In genomic region chr18:72504866-72505265, GRCh38 we compare ENCODE assay signal across 29 cellular contexts. TPM values are rescaled to one million over a fixed set of nuclear protein-coding genes. Genes with fewer than 3 reads are reported as not detected.
"Had no signal": no experiment of that assay in that cellular context is flagged by ENCODE, and none has a peak within 500 bp of the region (broad histone marks: within the 10 kb centered on the region; RNA-seq: fewer than 3 reads in every experiment).

No MANE protein-coding gene starts in this region.

- H3K27ac Mint-ChIP-seq: stimulated activated effector memory CD8-positive, alpha-beta T cell treated with anti-CD3 and anti-CD28 coated beads, Interleukin-12 subunit alpha, Interleukin-12 subunit beta, amount 100 ng/mL, for 72 hours; stimulated activated memory B cell treated with anti-CD40 and anti-IgM and Interleukin-4, amounts not matched to agents 10 μg/mL and 1 μg/mL and 100 μg/mL, for 72 hours; stimulated activated naive B cell treated with anti-CD40 and anti-IgM and Interleukin-4, amounts not matched to agents 10 μg/mL and 1 μg/mL and 100 μg/mL, for 72 hours; stimulated activated naive CD8-positive, alpha-beta T cell treated with anti-CD3 and anti-CD28 coated beads, Interleukin-15, amount 100 ng/mL, for 72 hours; stimulated activated naive CD8-positive, alpha-beta T cell treated with anti-CD3 and anti-CD28 coated beads, Interleukin-15, Interleukin-2, amounts not matched to agents 100 ng/mL and 50 ng/mL, for 24 hours; type B pancreatic cell had no signal

- H3K4me1 Mint-ChIP-seq: stimulated activated effector memory CD8-positive, alpha-beta T cell treated with anti-CD3 and anti-CD28 coated beads, Interleukin-12 subunit alpha, Interleukin-12 subunit beta, amount 100 ng/mL, for 72 hours; stimulated activated memory B cell treated with anti-CD40 and anti-IgM and Interleukin-4, amounts not matched to agents 10 μg/mL and 1 μg/mL and 100 μg/mL, for 72 hours; stimulated activated naive B cell treated with anti-CD40 and anti-IgM and Interleukin-4, amounts not matched to agents 10 μg/mL and 1 μg/mL and 100 μg/mL, for 72 hours; stimulated activated naive CD8-positive, alpha-beta T cell treated with anti-CD3 and anti-CD28 coated beads, Interleukin-15, amount 100 ng/mL, for 72 hours had no signal

- H3K36me3 ChIP-seq: stomach, suprapubic skin, thoracic aorta, thyroid gland, tibial artery, tibial nerve, transverse colon, upper lobe of left lung, upper lobe of right lung, uterus, vagina had no signal

- H3K27me3 ChIP-seq: stomach, suprapubic skin, testis, thyroid gland, tibial artery, tibial nerve, transverse colon, upper lobe of left lung, upper lobe of right lung, uterus, vagina had no signal

- DNase-seq: stimulated activated CD4-positive, alpha-beta T cell treated with anti-CD3 and anti-CD28 coated beads, Interleukin-2, amount 100 ng/mL, for 48 hours; stimulated activated CD4-positive, alpha-beta T cell treated with anti-CD3 and anti-CD28 coated beads, Interleukin-4, amount 100 ng/mL, for 1 hour; stimulated activated CD4-positive, alpha-beta T cell treated with anti-CD3 and anti-CD28 coated beads, Interleukin-4, amount 100 ng/mL, for 24 hours; stimulated activated CD4-positive, alpha-beta T cell treated with anti-CD3 and anti-CD28 coated beads, Interleukin-4, amount 100 ng/mL, for 4 hours; stimulated activated CD8-positive, alpha-beta memory T cell treated with anti-CD3 and anti-CD28 coated beads, Interleukin-4, amount 100 ng/mL, for 48 hours; stimulated activated naive B cell treated with anti-CD40 and anti-IgM and Interleukin-4, amounts not matched to agents 10 μg/mL and 1 μg/mL and 100 μg/mL, for 72 hours; stimulated activated naive CD4-positive, alpha-beta T cell; stimulated activated naive CD4-positive, alpha-beta T cell treated with Interleukin-2 at 50 U/mL for 16 hours; stimulated activated naive CD8-positive, alpha-beta T cell treated with anti-CD3 and anti-CD28 coated beads, Interleukin-15, amount 100 ng/mL, for 72 hours; stimulated activated naive CD8-positive, alpha-beta T cell treated with anti-CD3 and anti-CD28 coated beads, Interleukin-15, Interleukin-2, amounts not matched to agents 100 U/mL and 50 U/mL, for 24 hours; stomach; substantia nigra; testis; thyroid gland; tibial artery; transverse colon; upper lobe of left lung; upper lobe of right lung; uterus had no signal

- H3K9me3 Mint-ChIP-seq: stimulated activated memory B cell treated with anti-CD40 and anti-IgM and Interleukin-4, amounts not matched to agents 10 μg/mL and 1 μg/mL and 100 μg/mL, for 72 hours; stimulated activated naive B cell treated with anti-CD40 and anti-IgM and Interleukin-4, amounts not matched to agents 10 μg/mL and 1 μg/mL and 100 μg/mL, for 72 hours; stimulated activated naive CD8-positive, alpha-beta T cell treated with anti-CD3 and anti-CD28 coated beads, Interleukin-15, amount 100 ng/mL, for 72 hours; stimulated activated naive CD8-positive, alpha-beta T cell treated with anti-CD3 and anti-CD28 coated beads, Interleukin-15, Interleukin-2, amounts not matched to agents 100 ng/mL and 50 ng/mL, for 24 hours; type B pancreatic cell had no signal

- H3K36me3 Mint-ChIP-seq: stimulated activated effector memory CD8-positive, alpha-beta T cell treated with anti-CD3 and anti-CD28 coated beads, Interleukin-12 subunit alpha, Interleukin-12 subunit beta, amount 100 ng/mL, for 72 hours; stimulated activated memory B cell treated with anti-CD40 and anti-IgM and Interleukin-4, amounts not matched to agents 10 μg/mL and 1 μg/mL and 100 μg/mL, for 72 hours; stimulated activated naive B cell treated with anti-CD40 and anti-IgM and Interleukin-4, amounts not matched to agents 10 μg/mL and 1 μg/mL and 100 μg/mL, for 72 hours; type B pancreatic cell had no signal

- H3K4me1 ChIP-seq: stomach, suprapubic skin, testis, thyroid gland, tibial artery, tibial nerve, transverse colon, upper lobe of left lung, upper lobe of right lung, uterus, vagina had no signal

- H3K27me3 Mint-ChIP-seq: stimulated activated memory B cell treated with anti-CD40 and anti-IgM and Interleukin-4, amounts not matched to agents 10 μg/mL and 1 μg/mL and 100 μg/mL, for 72 hours; stimulated activated naive B cell treated with anti-CD40 and anti-IgM and Interleukin-4, amounts not matched to agents 10 μg/mL and 1 μg/mL and 100 μg/mL, for 72 hours; stimulated activated naive CD8-positive, alpha-beta T cell treated with anti-CD3 and anti-CD28 coated beads, Interleukin-15, amount 100 ng/mL, for 72 hours; stimulated activated naive CD8-positive, alpha-beta T cell treated with anti-CD3 and anti-CD28 coated beads, Interleukin-15, Interleukin-2, amounts not matched to agents 100 ng/mL and 50 ng/mL, for 24 hours had no signal

- ATAC-seq: stimulated activated effector memory CD8-positive, alpha-beta T cell treated with anti-CD3 and anti-CD28 coated beads, Interleukin-12 subunit alpha, Interleukin-12 subunit beta, amount 100 ng/mL, for 72 hours; stimulated activated memory B cell treated with anti-CD40 and anti-IgM and Interleukin-4, amounts not matched to agents 10 μg/mL and 1 μg/mL and 100 μg/mL, for 72 hours; stimulated activated naive B cell treated with anti-CD40 and anti-IgM and Interleukin-4, amounts not matched to agents 10 μg/mL and 1 μg/mL and 100 μg/mL, for 72 hours; stimulated activated naive CD8-positive, alpha-beta T cell treated with anti-CD3 and anti-CD28 coated beads, Interleukin-15, amount 100 ng/mL, for 72 hours; stimulated activated naive CD8-positive, alpha-beta T cell treated with anti-CD3 and anti-CD28 coated beads, Interleukin-15, Interleukin-2, amounts not matched to agents 100 U/mL and 50 U/mL, for 24 hours; upper lobe of right lung had no signal

- H3K27ac ChIP-seq: stomach, suprapubic skin, testis, thoracic aorta, thyroid gland, tibial artery, tibial nerve, transverse colon, upper lobe of left lung, upper lobe of right lung, uterus, vagina had no signal

- H3K4me3 Mint-ChIP-seq: stimulated activated effector memory CD8-positive, alpha-beta T cell treated with anti-CD3 and anti-CD28 coated beads, Interleukin-12 subunit alpha, Interleukin-12 subunit beta, amount 100 ng/mL, for 72 hours; stimulated activated memory B cell treated with anti-CD40 and anti-IgM and Interleukin-4, amounts not matched to agents 10 μg/mL and 1 μg/mL and 100 μg/mL, for 72 hours; stimulated activated naive B cell treated with anti-CD40 and anti-IgM and Interleukin-4, amounts not matched to agents 10 μg/mL and 1 μg/mL and 100 μg/mL, for 72 hours; stimulated activated naive CD8-positive, alpha-beta T cell treated with anti-CD3 and anti-CD28 coated beads, Interleukin-15, amount 100 ng/mL, for 72 hours; stimulated activated naive CD8-positive, alpha-beta T cell treated with anti-CD3 and anti-CD28 coated beads, Interleukin-15, Interleukin-2, amounts not matched to agents 100 ng/mL and 50 ng/mL, for 24 hours; type B pancreatic cell had no signal

- H3K9me3 ChIP-seq: suprapubic skin, testis, thoracic aorta, thyroid gland, tibial artery, tibial nerve, transverse colon, upper lobe of left lung, upper lobe of right lung, uterus, vagina had no signal

- H3K4me3 ChIP-seq: stomach, suprapubic skin, testis, thoracic aorta, thyroid gland, tibial artery, tibial nerve, transverse colon, upper lobe of left lung, upper lobe of right lung, uterus, vagina had no signal

RNA-seq across cellular contexts. Expression of gene CBLN2, which starts 39.3 kb away (rescaled TPM):
- total RNA-seq: subcutaneous adipose tissue, thoracic aorta, thyroid gland, upper lobe of left lung, ureter, vagina had no signal
